23 cellular contexts compared by ENCODE assay signal in the genomic region with DNA sequence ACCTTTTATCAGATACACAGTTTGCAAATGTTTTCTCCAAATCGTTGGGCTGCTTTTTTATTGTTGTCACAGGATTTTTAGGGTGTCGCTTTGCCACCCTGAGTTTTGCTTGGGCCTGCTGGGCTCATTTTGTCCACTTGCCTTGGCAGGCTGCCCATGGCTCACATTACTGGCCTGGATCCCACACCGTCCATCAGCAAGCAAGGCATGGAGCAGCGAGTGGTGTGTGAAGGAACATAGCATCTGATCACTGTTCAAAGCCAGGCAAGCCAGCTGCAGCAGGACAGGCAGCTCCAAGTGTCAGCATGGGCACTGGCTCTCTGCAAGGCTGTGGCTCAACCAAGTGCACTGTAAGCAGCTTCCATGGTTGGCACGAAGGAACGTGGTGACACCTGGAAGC.
"Had no signal": no experiment of that assay in that cellular context is flagged by ENCODE, and none has a peak within 500 bp of the region (broad histone marks: within the 10 kb centered on the region; RNA-seq: fewer than 3 reads in every experiment).

No MANE protein-coding gene starts in this region.

- H3K36me3 ChIP-seq: adrenal gland, breast epithelium, SJSA1 had no signal

- H3K4me1 Mint-ChIP-seq: activated naive CD8-positive, alpha-beta T cell treated with anti-CD3 and anti-CD28 coated beads, Interleukin-2, amount 10 ng/mL, durations not matched to agents 7 days and 5 days; WTC11 had no signal

- H3K9me3 ChIP-seq: adrenal gland, breast epithelium, SJSA1 had no signal

- H3K27ac ChIP-seq: adrenal gland, breast epithelium, SJSA1 had no signal

- H3K4me3 ChIP-seq: adrenal gland, breast epithelium, K562, SJSA1 had no signal

- H3K27me3 Mint-ChIP-seq: activated naive CD8-positive, alpha-beta T cell treated with anti-CD3 and anti-CD28 coated beads, Interleukin-2, amount 10 ng/mL, durations not matched to agents 7 days and 5 days had no signal

- H3K4me3 Mint-ChIP-seq: activated CD8-positive, alpha-beta T cell treated with anti-CD3 and anti-CD28 coated beads, Interleukin-2, amount 10 ng/mL, durations not matched to agents 7 days and 5 days; activated naive CD8-positive, alpha-beta T cell treated with anti-CD3 and anti-CD28 coated beads, Interleukin-2, amount 10 ng/mL, durations not matched to agents 7 days and 5 days; T-helper 1 cell treated with Interleukin-12 subunit alpha and Interleukin-12 subunit beta and Interleukin-4 antibody, amounts not matched to agents 30 μg/mL and 1 μg/mL, for 36 hours; WTC11 had no signal

- DNase-seq: activated CD4-positive, alpha-beta T cell treated with anti-CD3 and anti-CD28 coated beads for 48 hours; activated CD4-positive, alpha-beta T cell treated with anti-CD3 and anti-CD28 coated beads, Interleukin-2, amount 50 U/mL, for 4 hours; activated CD4-positive, CD25-positive, alpha-beta regulatory T cell treated with anti-CD3 and anti-CD28 coated beads, Interleukin-2, amount 50 U/mL, for 72 hours; activated CD8-positive, alpha-beta memory T cell treated with anti-CD3 and anti-CD28 coated beads, Interleukin-2, amount 50 U/mL, for 48 hours; activated CD8-positive, alpha-beta T cell treated with anti-CD3 and anti-CD28 coated beads, Interleukin-2, amount 10 ng/mL, durations not matched to agents 7 days and 5 days; activated naive CD4-positive, alpha-beta T cell treated with anti-CD3 and anti-CD28 coated beads, Interleukin-2, amount 50 U/mL, for 16 hours; activated naive CD8-positive, alpha-beta T cell treated with anti-CD3 and anti-CD28 coated beads, Interleukin-2, amount 10 ng/mL, durations not matched to agents 7 days and 5 days; activated T-cell treated with anti-CD3 and anti-CD28 coated beads, Interleukin-2, amount 50 U/mL, for 1 hour; adrenal gland; Karpas-422; NCI-H1417; NCI-H1694; NCI-H2029; NCI-H510A treated with DMSO at 0.1 percent for 48 hours; NCI-H748 treated with DMSO at 0.1 percent for 48 hours; Right ventricle myocardium superior; SW 1271 had no signal

- H3K4me1 ChIP-seq: adrenal gland, breast epithelium, SJSA1 had no signal

- H3K27me3 ChIP-seq: adrenal gland, breast epithelium, SJSA1 had no signal

- H3K27ac Mint-ChIP-seq: activated CD8-positive, alpha-beta T cell treated with anti-CD3 and anti-CD28 coated beads, Interleukin-2, amount 10 ng/mL, durations not matched to agents 7 days and 5 days; activated naive CD8-positive, alpha-beta T cell treated with anti-CD3 and anti-CD28 coated beads, Interleukin-2, amount 10 ng/mL, durations not matched to agents 7 days and 5 days; T-helper 1 cell treated with Interleukin-12 subunit alpha and Interleukin-12 subunit beta and Interleukin-4 antibody, amounts not matched to agents 30 μg/mL and 1 μg/mL, for 36 hours; WTC11 had no signal

- H3K36me3 Mint-ChIP-seq: activated naive CD8-positive, alpha-beta T cell treated with anti-CD3 and anti-CD28 coated beads, Interleukin-2, amount 10 ng/mL, durations not matched to agents 7 days and 5 days had no signal

- ATAC-seq: activated CD8-positive, alpha-beta T cell treated with anti-CD3 and anti-CD28 coated beads, Interleukin-2, amount 10 ng/mL, durations not matched to agents 7 days and 5 days; K562; SK-N-SH treated with all-trans-retinoic acid at 6 μM for 48 hours; WTC11 had no signal
